ENCODE assay signal across 9 cellular contexts in the genomic region with DNA sequence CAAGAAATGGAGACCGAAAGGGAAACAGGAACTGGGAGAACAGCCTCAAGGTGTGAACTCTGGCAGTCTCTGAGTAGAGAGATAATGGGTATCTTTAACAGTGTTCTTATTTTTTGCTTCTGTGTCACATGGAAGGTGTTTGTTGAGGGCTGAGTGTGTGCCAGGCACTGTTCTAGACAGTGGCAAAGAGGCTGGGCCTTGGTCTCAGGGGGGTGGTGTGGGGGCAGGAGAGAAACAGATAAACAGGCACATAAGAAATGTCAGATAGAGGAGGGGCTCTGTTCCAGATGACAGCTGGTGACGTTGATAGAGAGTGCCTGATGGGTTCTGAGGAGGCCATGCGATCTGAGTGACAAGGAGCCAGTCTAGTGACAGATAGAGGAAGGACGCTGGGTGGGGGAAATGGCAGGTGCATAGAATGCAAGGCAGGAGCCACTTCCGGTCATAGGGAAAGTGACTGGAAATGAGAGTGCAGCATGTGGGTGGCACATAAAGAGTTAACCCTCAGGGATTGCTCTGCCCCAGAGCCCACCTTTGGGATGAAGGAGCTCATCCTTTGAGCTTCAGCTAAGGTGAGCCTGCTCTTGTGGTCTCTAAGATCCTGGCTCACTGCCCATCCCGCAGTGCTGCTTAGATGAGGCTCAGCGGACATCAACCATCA. TPM values are rescaled to one million over a fixed set of nuclear protein-coding genes. Genes with fewer than 3 reads are reported as not detected.
DNase-seq lines count a peak whose midpoint lies in the region; ATAC-seq and TF ChIP-seq lines count a peak whose summit lies in the region.
"Had no signal": no experiment of that assay in that cellular context is flagged by ENCODE, and none has a peak within 500 bp of the region (broad histone marks: within the 10 kb centered on the region; RNA-seq: fewer than 3 reads in every experiment).

No MANE protein-coding gene starts in this region.

- H3K4me1 Mint-ChIP-seq in T-helper 17 cell (peaks cover 8% of the 10 kb centered on the region), nephron progenitor cell (peaks cover 49% of the 10 kb centered on the region), CD14-positive monocyte (peaks cover 22% of the 10 kb centered on the region)

- no peaks in the 10 kb centered on the region for H3K9me3 ChIP-seq in T-helper 17 cell (ENCODE audit: control insufficient read depth, low read length, poor library complexity, severe bottlenecking)

- TF ChIP-seq CTCF in nephron progenitor cell (IDR thresholded peaks at IDR 0.05) (no peak), CD14-positive monocyte (IDR thresholded peaks at IDR 0.05) (no peak)

- no peak overlapping the region for H3K4me3 Mint-ChIP-seq in T-helper 17 cell
- H3K4me3 Mint-ChIP-seq in nephron progenitor cell, result no peak overlapping the region
- peak overlapping the region in 1 of 2 donors; percentile 62 for H3K4me3 Mint-ChIP-seq in CD14-positive monocyte

- no peak for DNase-seq in T-helper 17 cell
- no peak for DNase-seq in nephron progenitor cell
- no peak for DNase-seq in CD14-positive monocyte (ENCODE audit: low spot score)
- no peak for DNase-seq in NCI-H1105 treated with DMSO at 0.1 percent for 48 hours (lab: John Stamatoyannopoulos, UW)
- no peak for DNase-seq in activated CD8-positive, alpha-beta memory T cell treated with anti-CD3 and anti-CD28 coated beads, Interleukin-2, amount 50 U/mL, for 48 hours
- no peak for DNase-seq in NCI-H1105 (lab: John Stamatoyannopoulos, UW)

- intact Hi-C loops in CD14-positive monocyte (cut with micrococcal nuclease), result no loop called here

- H3K27ac Mint-ChIP-seq in T-helper 17 cell, result no peak overlapping the region
- peak overlapping the region; percentile 66 for H3K27ac Mint-ChIP-seq in nephron progenitor cell
- H3K27ac Mint-ChIP-seq in CD14-positive monocyte, result no peak overlapping the region

- H3K27me3 Mint-ChIP-seq in T-helper 17 cell (peaks cover 10% of the 10 kb centered on the region), nephron progenitor cell (ENCODE audit: low read depth, poor library complexity) (no peaks in the 10 kb centered on the region), CD14-positive monocyte (ENCODE audit: low read depth in 3 of 3) (peaks cover 28 to 45% (median 41%) of the 10 kb centered on the region in 3 donors)

- ATAC-seq in GM18907 (IDR thresholded peaks at IDR 0.05; ENCODE audit: unreplicated experiment) (peak; percentile 78), HG02610 (IDR thresholded peaks at IDR 0.05; ENCODE audit: unreplicated experiment) (peak; percentile 80), T-helper 17 cell (peak; percentile 30)
- ATAC-seq: esophagus mucosa had no signal

- peaks cover 3% of the 10 kb centered on the region for H3K36me3 Mint-ChIP-seq in T-helper 17 cell (ENCODE audit: low read depth)
- H3K36me3 Mint-ChIP-seq in nephron progenitor cell (ENCODE audit: low read depth), result peaks cover 20% of the 10 kb centered on the region
- no peaks in the 10 kb centered on the region for H3K36me3 Mint-ChIP-seq in CD14-positive monocyte

- H3K9me3 Mint-ChIP-seq in nephron progenitor cell (no peaks in the 10 kb centered on the region), CD14-positive monocyte (no peaks in the 10 kb centered on the region)

RNA-seq across cellular contexts. Expression of a gene that starts 33.9 kb away (rescaled TPM):
- 1 to 10 TPM; 6.0 to 7.2 TPM for total RNA-seq in T-helper 17 cell
- not detected for polyA plus RNA-seq in CD14-positive monocyte

Comparison
In these comparisons a context has a peak if more than half of its experiments do, and no peak if none do; other contexts are left out.
1. ATAC-seq: peak in every context shown above with its lines; median percentile 80 in HG02610; 78 in GM18907; 30 in T-helper 17 cell.